1 cellular context compared by ENCODE assay signal in genomic region chr19:31962565-31962996, GRCh38.
TF ChIP-seq lines count a peak whose summit lies in the region.

No MANE protein-coding gene starts in this region.

TF ChIP-seq in HepG2, 621 proteins besides CTCF, POLR2A, EP300 and RAD21 (continued from another document and continues in another):
- TF ChIP-seq ARID5B (CRISPR knock-in tag; IDR thresholded peaks at IDR 0.05) (peak; percentile 52; the same call in 1 of the 2 replicates), NFIB (CRISPR knock-in tag; IDR thresholded peaks at IDR 0.05; ENCODE audit: borderline replicate concordance) (no peak), PRDM10 (CRISPR knock-in tag; IDR thresholded peaks at IDR 0.05; ENCODE audit: low read depth) (no peak), SPEN (CRISPR knock-in tag; IDR thresholded peaks at IDR 0.05; ENCODE audit: low read depth) (no peak), MED1 (CRISPR knock-in tag; IDR thresholded peaks at IDR 0.05) (peak; percentile 19; the same call in 1 of the 2 replicates), CHD2 (IDR thresholded peaks at IDR 0.05; ENCODE audit: low read depth, low read length) (no peak), ZHX1 (CRISPR knock-in tag; IDR thresholded peaks at IDR 0.05; ENCODE audit: low read depth) (no peak), EHMT2 (IDR thresholded peaks at IDR 0.05; ENCODE audit: borderline replicate concordance, low read depth, low read length) (0 out of 2 replicates have a peak, but pooled peaks have one; percentile 50), GATAD2A (CRISPR knock-in tag; IDR thresholded peaks at IDR 0.05) (peak; percentile 24; the same call in 1 of the 2 replicates), TBX2 (CRISPR knock-in tag; IDR thresholded peaks at IDR 0.05; ENCODE audit: borderline replicate concordance) (peak; percentile 78; the same call in 1 of the 2 replicates), RELA (CRISPR knock-in tag; IDR thresholded peaks at IDR 0.05) (no peak), SOX13 (IDR thresholded peaks at IDR 0.05) (no peak), SOX13 (CRISPR knock-in tag; conservative IDR thresholded peaks at IDR 0.05 in 1 of 2, IDR thresholded peaks at IDR 0.05 in 1 of 2) (peak in 1 of 2 experiments; percentile 56; a peak in 2 of 4 replicates), TAF1 (CRISPR knock-in tag; IDR thresholded peaks at IDR 0.05) (no peak), AKAP8 (CRISPR knock-in tag; IDR thresholded peaks at IDR 0.05) (no peak), SMARCC2 (IDR thresholded peaks at IDR 0.05) (no peak), ZFP91 (CRISPR knock-in tag; IDR thresholded peaks at IDR 0.05; ENCODE audit: borderline replicate concordance) (no peak), MYPOP (CRISPR knock-in tag; IDR thresholded peaks at IDR 0.05) (no peak), ZNF749 (CRISPR knock-in tag; IDR thresholded peaks at IDR 0.05; ENCODE audit: borderline replicate concordance) (no peak), ZNF780A (CRISPR knock-in tag; IDR thresholded peaks at IDR 0.05) (no peak), FOXK1 (CRISPR knock-in tag; IDR thresholded peaks at IDR 0.05; ENCODE audit: borderline replicate concordance, low read depth) (no peak), FOXM1 (CRISPR knock-in tag; IDR thresholded peaks at IDR 0.05) (no peak), ZNF17 (CRISPR knock-in tag; IDR thresholded peaks at IDR 0.05) (no peak), ADNP (CRISPR knock-in tag; IDR thresholded peaks at IDR 0.05) (no peak), RBM39 (IDR thresholded peaks at IDR 0.05; ENCODE audit: low read depth, low read length, poor library complexity, severe bottlenecking) (no peak), ZBTB49 (CRISPR knock-in tag; IDR thresholded peaks at IDR 0.05; ENCODE audit: borderline replicate concordance) (no peak), IRX3 (CRISPR knock-in tag; IDR thresholded peaks at IDR 0.05; ENCODE audit: borderline replicate concordance, low read depth) (no peak), ZHX2 (IDR thresholded peaks at IDR 0.05; ENCODE audit: low read depth) (no peak), ZHX2 (CRISPR knock-in tag; IDR thresholded peaks at IDR 0.05; ENCODE audit: borderline replicate concordance) (no peak), PITX1 (CRISPR knock-in tag; IDR thresholded peaks at IDR 0.05) (0 out of 2 replicates have a peak, but pooled peaks have one; percentile 35), ZMYM3 (CRISPR knock-in tag; IDR thresholded peaks at IDR 0.05) (peak; percentile 62; the same call in 1 of the 2 replicates), TCF7 (IDR thresholded peaks at IDR 0.05; ENCODE audit: low read depth) (peak; percentile 83)
